In the genomic region with DNA sequence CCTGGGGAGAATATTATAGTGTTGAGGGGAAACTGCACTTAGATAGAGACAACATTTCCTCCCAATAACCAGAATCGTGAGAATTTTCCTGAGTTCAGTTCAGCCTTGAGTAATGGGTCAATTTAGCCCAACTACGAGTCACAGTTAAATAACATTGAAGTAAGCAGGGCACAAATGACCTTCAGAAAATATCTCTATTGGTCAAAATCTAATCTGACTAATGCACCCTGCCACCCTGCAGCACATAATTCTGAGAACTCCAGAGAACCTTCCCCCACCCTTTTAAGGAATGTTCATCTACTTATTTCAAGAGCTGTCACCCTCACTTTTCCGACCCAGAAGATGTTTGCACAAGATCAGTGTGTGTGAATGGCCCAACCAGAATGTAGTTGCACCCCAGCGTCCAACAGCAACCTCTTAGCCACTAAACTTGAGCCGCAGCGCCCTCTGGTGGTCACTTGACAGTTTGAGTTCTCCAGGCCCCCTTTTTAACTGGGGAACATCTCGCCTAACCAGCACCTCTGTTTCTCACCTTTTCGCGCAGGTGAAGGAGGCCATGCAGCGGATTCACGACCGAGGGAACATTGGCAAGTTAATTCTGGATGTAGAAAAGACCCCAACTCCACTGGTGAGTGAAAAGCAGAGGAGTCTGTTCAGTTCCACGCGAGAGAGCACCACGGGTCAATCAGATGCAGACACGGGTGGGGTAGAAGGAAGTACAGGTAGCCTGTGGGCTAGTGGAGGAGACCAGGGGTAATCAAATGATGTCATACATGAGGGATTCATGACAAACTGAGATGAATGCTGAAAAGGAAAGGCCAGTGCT, we compare ENCODE assay signal across 8 cellular contexts. TPM values are rescaled to one million over a fixed set of nuclear protein-coding genes. Genes with fewer than 3 reads are reported as not detected.
DNase-seq lines count a peak whose midpoint lies in the region; ATAC-seq, FAIRE-seq and TF ChIP-seq lines count a peak whose summit lies in the region.

No MANE protein-coding gene starts in this region.

- ATAC-seq in GM19351 (IDR thresholded peaks at IDR 0.05; ENCODE audit: unreplicated experiment) (peak; percentile 85), pancreas (peak; percentile 78 to 94 (median 92))

- no peak for FAIRE-seq in pancreas (lab: Jason Lieb, UNC)

- H3K4me3 ChIP-seq in HUES64 (ENCODE audit: low read length) (no peak overlapping the region), pancreas (no peak overlapping the region), tibial nerve (no peak overlapping the region)

- DNase-seq in CD1c-positive myeloid dendritic cell (ENCODE audit: extremely low spot score) (peak; percentile 81), RPMI8226 (peak; percentile 82), glomerular endothelial cell (ENCODE audit: extremely low read depth, low read depth, low spot score) (peak; percentile 29), pancreas (peak; percentile 54 to 96 (median 82)), tibial nerve (ENCODE audit: low spot score in 2 of 2) (peak; percentile 77 to 91)
- peak; percentile 50 for DNase-seq in activated effector memory CD4-positive, alpha-beta T cell treated with Interleukin-2 at 50 U/mL for 16 hours

- TF ChIP-seq CTCF in pancreas (IDR thresholded peaks at IDR 0.05) (peak; percentile 52 to 79 (median 70)), tibial nerve (IDR thresholded peaks at IDR 0.05) (peak; percentile 66 to 90 (median 74))

- no peak for TF ChIP-seq POLR2A in tibial nerve (IDR thresholded peaks at IDR 0.05)

- TF ChIP-seq EP300 in tibial nerve (IDR thresholded peaks at IDR 0.05), result no peak

- H3K9ac ChIP-seq in HUES64 (ENCODE audit: low read depth, low read length), result no peak overlapping the region

- no peaks in the 10 kb centered on the region for H3K9me3 ChIP-seq in HUES64 (ENCODE audit: insufficient read depth, low read depth, low read length)
- H3K9me3 ChIP-seq in pancreas, result no peaks in the 10 kb centered on the region
- no peaks in the 10 kb centered on the region for H3K9me3 ChIP-seq in tibial nerve

- WGBS in HUES64, result 47% methylated on average over 16 of the region's 16 CpGs
- 17% methylated on average over 16 of the region's 16 CpGs for WGBS in pancreas, 2 donors
- WGBS in tibial nerve, 2 donors, result 33 to 35% methylated on average over 16 of the region's 16 CpGs

- peaks cover 14% of the 10 kb centered on the region for H3K36me3 ChIP-seq in HUES64 (ENCODE audit: insufficient read depth, low read length)
- no peaks in the 10 kb centered on the region for H3K36me3 ChIP-seq in pancreas
- no peaks in the 10 kb centered on the region for H3K36me3 ChIP-seq in tibial nerve

- H3K27ac ChIP-seq in HUES64 (ENCODE audit: low read depth, low read length) (peak overlapping the region; percentile 76), pancreas (no peak overlapping the region), tibial nerve (no peak overlapping the region)

- intact Hi-C loops in pancreas (cut with DNase I), result loop anchor here in 2 of 3 donors (2.0 to 5.0 kb wide), 2 partner anchors 294 to 297 kb away; no protein-coding TSS in a partner anchor

- H3K27me3 ChIP-seq in HUES64 (ENCODE audit: insufficient read depth, low read length) (no peaks in the 10 kb centered on the region), pancreas (peaks cover 0 to 6% (median 0%) of the 10 kb centered on the region in 4 donors), tibial nerve (no peaks in the 10 kb centered on the region)

- H3K4me1 ChIP-seq in HUES64 (ENCODE audit: insufficient read depth, low read length), result peaks cover 26% of the 10 kb centered on the region
- no peaks in the 10 kb centered on the region for H3K4me1 ChIP-seq in pancreas
- H3K4me1 ChIP-seq in tibial nerve, result peaks cover 0 to 6% (median 0%) of the 10 kb centered on the region in 4 donors

RNA-seq across cellular contexts. Expression of a gene that starts 50.8 kb away (rescaled TPM):
- 0.60 TPM for polyA plus RNA-seq in HUES64 (2013, experiment 1 of 2)
- 0.13 TPM for polyA plus RNA-seq in HUES64 (2013, experiment 2 of 2)
- total RNA-seq in glomerular endothelial cell, result not detected in 2 replicates
- not detected for total RNA-seq in pancreas
- not detected for polyA plus RNA-seq in pancreas
- not detected for total RNA-seq in tibial nerve

Comparison
In these comparisons a context has a peak if more than half of its experiments do, and no peak if none do; other contexts are left out.
1. DNase-seq: peak in every context shown above with its lines; median percentile 84 in tibial nerve; 82 in RPMI8226; 82 in pancreas; 81 in CD1c-positive myeloid dendritic cell; 50 in activated effector memory CD4-positive, alpha-beta T cell treated with Interleukin-2 at 50 U/mL for 16 hours; 29 in glomerular endothelial cell.